1 cellular context compared by ENCODE assay signal in genomic region chr6:137487181-137487910, GRCh38.
TF ChIP-seq lines count a peak whose summit lies in the region.

No MANE protein-coding gene starts in this region.

TF ChIP-seq in H1, 55 proteins besides CTCF, POLR2A, EP300 and RAD21:
- TF ChIP-seq CBX8 (IDR thresholded peaks at IDR 0.05; ENCODE audit: borderline replicate concordance, low read depth, low read length) (no peak; the same call in 1 of the 2 replicates), ATF2 (IDR thresholded peaks at IDR 0.05; ENCODE audit: low read length) (no peak), RNF2 (IDR thresholded peaks at IDR 0.05; ENCODE audit: borderline replicate concordance, low read depth, low read length, missing control alignments, poor library complexity, severe bottlenecking) (no peak), SAP30 (IDR thresholded peaks at IDR 0.05; ENCODE audit: insufficient read depth, insufficient replicate concordance, low read length) (no peak)
